ENCODE assay signal across 16 cellular contexts in the genomic region with DNA sequence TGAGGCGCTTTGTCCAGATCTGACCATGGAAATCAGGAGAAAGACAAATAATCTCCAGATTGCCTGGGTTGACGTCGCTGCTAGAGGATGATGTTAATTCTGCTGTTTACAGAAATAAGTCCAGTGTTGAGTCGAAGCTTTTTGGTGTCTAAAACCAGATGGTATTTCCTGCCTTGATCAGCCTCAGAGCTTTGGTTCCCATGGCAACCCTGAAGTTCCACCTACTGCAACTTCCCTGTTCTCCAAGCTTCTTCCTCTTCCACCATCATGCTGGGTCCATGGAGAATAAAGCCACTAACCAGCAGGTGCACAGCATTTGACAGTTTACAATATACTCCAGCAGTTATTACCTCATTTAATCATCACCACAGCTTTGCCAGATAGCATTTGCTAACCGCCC. TPM values are rescaled to one million over a fixed set of nuclear protein-coding genes. Genes with fewer than 3 reads are reported as not detected.
DNase-seq lines count a peak whose midpoint lies in the region; ATAC-seq, FAIRE-seq and TF ChIP-seq lines count a peak whose summit lies in the region.
"Had no signal": no experiment of that assay in that cellular context is flagged by ENCODE, and none has a peak within 500 bp of the region (broad histone marks: within the 10 kb centered on the region; RNA-seq: fewer than 3 reads in every experiment).

No MANE protein-coding gene starts in this region.

- H3K9me3 ChIP-seq in BLaER1 = no peaks in the 10 kb centered on the region; the same call in 1 of the 2 replicates
- H3K9me3 ChIP-seq in astrocyte (ENCODE audit: insufficient read depth, low read depth, low read length) = no peaks in the 10 kb centered on the region
- peaks cover 3 to 6% of the 10 kb centered on the region in 2 donors for H3K9me3 ChIP-seq in lung (ENCODE audit: control insufficient read depth in 2 of 2, insufficient read depth in 1 of 2, low read length in 1 of 2)
- H3K9me3 ChIP-seq in left lung = no peaks in the 10 kb centered on the region

- no peak for TF ChIP-seq CTCF in astrocyte (IDR thresholded peaks at IDR 0.05; ENCODE audit: insufficient read depth, low read depth, low read length)
- no peak for TF ChIP-seq CTCF in lung (IDR thresholded peaks at IDR 0.05; ENCODE audit: control extremely low read depth, extremely low read depth)
- no peak for TF ChIP-seq CTCF in left lung (IDR thresholded peaks at IDR 0.05)

- H3K27me3 ChIP-seq in BLaER1 = no peaks in the 10 kb centered on the region
- peaks cover 20% of the 10 kb centered on the region for H3K27me3 ChIP-seq in astrocyte (ENCODE audit: insufficient read depth, low read length)
- no peaks in the 10 kb centered on the region for H3K27me3 ChIP-seq in lung (ENCODE audit: control insufficient read depth, insufficient read depth)
- H3K27me3 ChIP-seq in left lung = peaks cover 0 to 24% of the 10 kb centered on the region in 2 donors
- H3K27me3 ChIP-seq: tibial nerve had no signal

- H3K4me2 ChIP-seq in BLaER1 = peak overlapping the region; percentile 89
- no peak overlapping the region for H3K4me2 ChIP-seq in astrocyte (ENCODE audit: low read length)

- 43 to 49% methylated on average over 5 of the region's 5 CpGs for WGBS in lung, 2 donors

- no peak overlapping the region for H3K4me3 Mint-ChIP-seq in astrocyte (ENCODE audit: unreplicated experiment)
- H3K4me3 Mint-ChIP-seq: activated T-cell treated with anti-CD3 and anti-CD28 coated beads, Interleukin-2, amount 50 U/mL, for 4 hours; central memory CD8-positive, alpha-beta T cell; T-helper 17 cell had no signal

- H3K79me2 ChIP-seq in astrocyte (ENCODE audit: insufficient read depth, low read length) = no peaks in the 10 kb centered on the region

- peak overlapping the region; percentile 30; the same call in 1 of the 2 replicates for H3K4me3 ChIP-seq in BLaER1
- H3K4me3 ChIP-seq in astrocyte (ENCODE audit: insufficient read depth, low read depth, low read length) = no peak overlapping the region
- H3K4me3 ChIP-seq in lung = no peak overlapping the region
- no peak overlapping the region for H3K4me3 ChIP-seq in left lung
- H3K4me3 ChIP-seq: tibial nerve had no signal

- peaks cover 55% of the 10 kb centered on the region for H3K27me3 Mint-ChIP-seq in astrocyte (ENCODE audit: low read depth, unreplicated experiment)

- no peak overlapping the region for H3K27ac Mint-ChIP-seq in astrocyte (ENCODE audit: unreplicated experiment)
- H3K27ac Mint-ChIP-seq: T-helper 17 cell had no signal

- H3K36me3 ChIP-seq in BLaER1 = no peaks in the 10 kb centered on the region
- no peaks in the 10 kb centered on the region for H3K36me3 ChIP-seq in astrocyte (ENCODE audit: insufficient read depth, low read length)
- H3K36me3 ChIP-seq in lung (ENCODE audit: control insufficient read depth in 2 of 2, insufficient read depth in 2 of 2, low read length in 2 of 2) = no peaks in the 10 kb centered on the region
- H3K36me3 ChIP-seq in left lung = no peaks in the 10 kb centered on the region
- H3K36me3 ChIP-seq: tibial nerve had no signal

- intact Hi-C loops in left lung (cut with DNase I) = no loop called here

- H3K36me3 Mint-ChIP-seq in astrocyte (ENCODE audit: low read depth, unreplicated experiment) = peaks cover 2% of the 10 kb centered on the region

- H3K9me3 Mint-ChIP-seq in astrocyte (ENCODE audit: unreplicated experiment) = no peaks in the 10 kb centered on the region
- H3K9me3 Mint-ChIP-seq: central memory CD8-positive, alpha-beta T cell had no signal

- ATAC-seq in lung (ENCODE audit: insufficient read depth, low FRiP score) = peak; percentile 49
- ATAC-seq in GM19452 (IDR thresholded peaks at IDR 0.05; ENCODE audit: unreplicated experiment) = no peak
- no peak for ATAC-seq in left lung
- ATAC-seq: activated T-cell treated with anti-CD3 and anti-CD28 coated beads, Interleukin-2, amount 50 U/mL, for 4 hours; T-helper 17 cell had no signal

- peaks cover 4% of the 10 kb centered on the region for H3K4me1 Mint-ChIP-seq in astrocyte (ENCODE audit: low read depth, unreplicated experiment)
- H3K4me1 Mint-ChIP-seq: central memory CD8-positive, alpha-beta T cell; T-helper 17 cell had no signal

- peaks cover 96% of the 10 kb centered on the region for H3K4me1 ChIP-seq in BLaER1
- H3K4me1 ChIP-seq in astrocyte (ENCODE audit: insufficient read depth, low read length) = no peaks in the 10 kb centered on the region
- no peaks in the 10 kb centered on the region for H3K4me1 ChIP-seq in lung (ENCODE audit: control insufficient read depth in 2 of 2, insufficient read depth in 2 of 2, low read length in 2 of 2)
- no peaks in the 10 kb centered on the region for H3K4me1 ChIP-seq in left lung

- no peaks in the 10 kb centered on the region for H4K20me1 ChIP-seq in BLaER1
- H4K20me1 ChIP-seq in astrocyte (ENCODE audit: insufficient read depth, low read length) = no peaks in the 10 kb centered on the region

- H2AFZ ChIP-seq in astrocyte (ENCODE audit: low read depth, low read length) = no peak overlapping the region

- H3K27ac ChIP-seq in BLaER1 (peak overlapping the region; percentile 83), astrocyte (ENCODE audit: low read depth, low read length) (no peak overlapping the region), lung (ENCODE audit: low read depth in 1 of 2, low read length in 1 of 2) (no peak overlapping the region), left lung (no peak overlapping the region)
- H3K27ac ChIP-seq: tibial nerve had no signal

- H3K9ac ChIP-seq in BLaER1 = peak overlapping the region; percentile 34
- H3K9ac ChIP-seq in astrocyte (ENCODE audit: low read length) = no peak overlapping the region

- DNase-seq in KG1 (lab: John Stamatoyannopoulos, UW) = peak; percentile 21
- DNase-seq in astrocyte (ENCODE audit: low read depth) = peak; percentile 34
- DNase-seq in lung (ENCODE audit: low spot score) = no peak
- DNase-seq in GM19238 (ENCODE audit: insufficient read length, low spot score) = no peak
- no peak for DNase-seq in stimulated activated CD8-positive, alpha-beta memory T cell treated with anti-CD3 and anti-CD28 coated beads, Interleukin-4, amount 100 ng/mL, for 48 hours
- DNase-seq in left lung = no peak
- DNase-seq: activated T-cell treated with anti-CD3 and anti-CD28 coated beads, Interleukin-2, amount 50 U/mL, for 4 hours; DMS153; NCI-H446 treated with DMSO at 0.1 percent for 48 hours; T-helper 17 cell had no signal

- no peak for FAIRE-seq in astrocyte (lab: Jason Lieb, UNC)
- FAIRE-seq: H54 had no signal

RNA-seq across cellular contexts. Expression of a gene that starts 18.0 kb away (rescaled TPM):
- total RNA-seq in astrocyte = 2.0 and 2.2 TPM in 2 replicates
- under 1 TPM; 0.40 to 0.61 TPM for total RNA-seq in lung
- polyA plus RNA-seq in lung = 1 to 10 TPM in 1 of 2 donors, under 1 TPM in 1; 0.67 to 1.8 TPM
- under 1 TPM; 0.41 to 0.89 TPM for total RNA-seq in left lung
- total RNA-seq: activated T-cell treated with anti-CD3 and anti-CD28 coated beads, Interleukin-2, amount 50 U/mL, for 4 hours; osteocyte; T-helper 17 cell had no signal

Comparison
In these comparisons a context has a peak if more than half of its experiments do, and no peak if none do; other contexts are left out.
1. DNase-seq: peak in KG1 (single experiment) and astrocyte (single experiment); none in lung (single experiment), GM19238 (single experiment), stimulated activated CD8-positive, alpha-beta memory T cell treated with anti-CD3 and anti-CD28 coated beads, Interleukin-4, amount 100 ng/mL, for 48 hours (single experiment) and left lung (0 of 2).